Comparison of ENCODE assay signal across 11 cellular contexts in genomic region chr6:157879873-157880254, GRCh38. TPM values are rescaled to one million over a fixed set of nuclear protein-coding genes. Genes with fewer than 3 reads are reported as not detected.
DNase-seq lines count a peak whose midpoint lies in the region; ATAC-seq and TF ChIP-seq lines count a peak whose summit lies in the region.
"Had no signal": no experiment of that assay in that cellular context is flagged by ENCODE, and none has a peak within 500 bp of the region (broad histone marks: within the 10 kb centered on the region; RNA-seq: fewer than 3 reads in every experiment).

No MANE protein-coding gene starts in this region.

- H3K27me3 ChIP-seq in left lung (peaks cover 8 to 17% of the 10 kb centered on the region in 2 donors), sigmoid colon (no peaks in the 10 kb centered on the region)

- intact Hi-C loops in left lung (cut with DNase I) = loop anchor here in 1 of 2 donors (5.0 kb wide), 1 partner anchor 123 kb away; no protein-coding TSS in a partner anchor
- intact Hi-C loops in sigmoid colon (cut with DNase I) = no loop called here

- H3K36me3 ChIP-seq in left lung (peaks cover 0 to 39% of the 10 kb centered on the region in 2 donors), sigmoid colon (peaks cover 0 to 40% (median 21%) of the 10 kb centered on the region in 4 donors)

- DNase-seq in left lung = peak in 1 of 2 donors; percentile 58
- DNase-seq in DMS53 treated with DMSO at 0.1 percent for 48 hours (lab: John Stamatoyannopoulos, UW; ENCODE audit: unreplicated experiment) = no peak
- no peak for DNase-seq in NCI-H2227 (lab: John Stamatoyannopoulos, UW; ENCODE audit: unreplicated experiment)
- DNase-seq in erythroblast (lab: John Stamatoyannopoulos, UW) = no peak
- no peak for DNase-seq in sigmoid colon
- DNase-seq: activated CD8-positive, alpha-beta memory T cell treated with anti-CD3 and anti-CD28 coated beads for 24 hours; effector memory CD8-positive, alpha-beta T cell; NCI-H187 had no signal

- ATAC-seq in GM18870 (IDR thresholded peaks at IDR 0.05; ENCODE audit: unreplicated experiment) (peak; percentile 43), GM21723 (IDR thresholded peaks at IDR 0.05; ENCODE audit: unreplicated experiment) (peak; percentile 44), HG03571 (IDR thresholded peaks at IDR 0.05; ENCODE audit: unreplicated experiment) (peak; percentile 26), left lung (peak; percentile 85)
- ATAC-seq: effector memory CD8-positive, alpha-beta T cell had no signal

- WGBS in sigmoid colon, 2 donors = 96% methylated on average over 2 of the region's 2 CpGs

- H3K9me3 ChIP-seq in left lung = no peaks in the 10 kb centered on the region
- no peaks in the 10 kb centered on the region for H3K9me3 ChIP-seq in sigmoid colon

- TF ChIP-seq CTCF in left lung (IDR thresholded peaks at IDR 0.05) (no peak), sigmoid colon (IDR thresholded peaks at IDR 0.05) (no peak)

- no peak overlapping the region for H3K4me3 ChIP-seq in left lung
- H3K4me3 ChIP-seq in sigmoid colon = no peak overlapping the region

- H3K27ac ChIP-seq in left lung = no peak overlapping the region
- H3K27ac ChIP-seq in sigmoid colon = no peak overlapping the region

- no peak for TF ChIP-seq EP300 in sigmoid colon (IDR thresholded peaks at IDR 0.05)

- H3K4me1 ChIP-seq in left lung (peaks cover 0 to 4% of the 10 kb centered on the region in 2 donors), sigmoid colon (no peaks in the 10 kb centered on the region)

- no peak for TF ChIP-seq POLR2A in erythroblast (IDR thresholded peaks at IDR 0.05; ENCODE audit: low read length)
- no peak for TF ChIP-seq POLR2A in sigmoid colon (IDR thresholded peaks at IDR 0.05)

RNA-seq across cellular contexts. Expression of gene SNX9, which starts 56.8 kb away (rescaled TPM):
- total RNA-seq in left lung (10 to 100 TPM; 23.5 to 25.3 TPM), sigmoid colon (10 to 100 TPM; 48.5 to 68.1 (median 63.1) TPM)
- polyA plus RNA-seq in sigmoid colon = 10 to 100 TPM; 42.6 to 72.6 (median 60.1) TPM

Comparison
In these comparisons a context has a peak if more than half of its experiments do, and no peak if none do; other contexts are left out.
1. ATAC-seq: peak in every context shown above with its lines; median percentile 85 in left lung; 44 in GM21723; 43 in GM18870; 26 in HG03571.